ENCODE assay signal across 8 cellular contexts in genomic region chr15:77974098-77974414, GRCh38.
DNase-seq lines count a peak whose midpoint lies in the region; ATAC-seq, FAIRE-seq and TF ChIP-seq lines count a peak whose summit lies in the region.

No MANE protein-coding gene starts in this region.

- intact Hi-C loops in Right ventricle myocardium inferior (cut with DNase I) (loop anchor here (10.0 kb wide), 1 partner anchor 801 kb away; no protein-coding TSS in a partner anchor), cardiac septum (cut with DNase I) (loop anchor here (2.0 kb wide), 1 partner anchor 19 kb away; no protein-coding TSS in a partner anchor)

- no peak for FAIRE-seq in urothelium cell line (lab: Jason Lieb, UNC)
- FAIRE-seq in GM12891 (lab: Jason Lieb, UNC): no peak

- ATAC-seq in Right ventricle myocardium inferior (peak; percentile 68), GM21825 (IDR thresholded peaks at IDR 0.05; ENCODE audit: unreplicated experiment) (no peak)

- DNase-seq in Right ventricle myocardium inferior (ENCODE audit: missing footprints) (peak; percentile 84), cardiac septum (ENCODE audit: low spot score) (no peak), dermis blood vessel endothelial cell (peak; percentile 33), lung microvascular endothelial cell (ENCODE audit: low read depth in 2 of 2) (peak; percentile 38 to 50), urothelium cell line (ENCODE audit: low spot score) (peak; percentile 20), GM12891 (ENCODE audit: insufficient read length, low spot score) (no peak)
- DNase-seq in activated CD4-positive, alpha-beta T cell treated with anti-CD3 and anti-CD28 coated beads for 1 hour: no peak

- no peak for TF ChIP-seq POLR2A in GM12891 (IDR thresholded peaks at IDR 0.05; ENCODE audit: low read depth, low read length)

TF ChIP-seq in GM12891, 5 proteins besides CTCF, POLR2A, EP300 and RAD21:
- no peak for TF ChIP-seq POU2F2 (IDR thresholded peaks at IDR 0.05; ENCODE audit: low read depth, low read length)
- TF ChIP-seq POLR2AphosphoS5 (IDR thresholded peaks at IDR 0.05; ENCODE audit: low read depth, low read length): no peak
TF ChIP-seq in GM12891: peak in this region for 0.

Comparison
In these comparisons a context has a peak if more than half of its experiments do, and no peak if none do; other contexts are left out.
1. DNase-seq: peak in Right ventricle myocardium inferior (single experiment), dermis blood vessel endothelial cell (single experiment), lung microvascular endothelial cell (2 of 2) and urothelium cell line (single experiment); none in cardiac septum (single experiment), activated CD4-positive, alpha-beta T cell treated with anti-CD3 and anti-CD28 coated beads for 1 hour (single experiment) and GM12891 (single experiment).